In genomic region chr1:89842547-89843278, GRCh38 we compare ENCODE assay signal across 8 cellular contexts. TPM values are rescaled to one million over a fixed set of nuclear protein-coding genes. Genes with fewer than 3 reads are reported as not detected.
A peak's percentile ranks its signal among the peaks of the same experiment; 100 is the strongest.
DNase-seq lines count a peak whose midpoint lies in the region; ATAC-seq and TF ChIP-seq lines count a peak whose summit lies in the region.

No MANE protein-coding gene starts in this region.

- peak; percentile 45 for ATAC-seq in GM18867 (IDR thresholded peaks at IDR 0.05; ENCODE audit: unreplicated experiment)
- peak; percentile 29 for ATAC-seq in HG03060 (IDR thresholded peaks at IDR 0.05; ENCODE audit: low read depth, unreplicated experiment)

- H3K9me3 ChIP-seq in SJSA1 (replicated peaks): no peaks in the 10 kb centered on the region

- H3K27ac Mint-ChIP-seq in osteocyte (ENCODE audit: unreplicated experiment): peak overlapping the region; percentile 63

- TF ChIP-seq CTCF in AG10803 (conservative IDR thresholded peaks at IDR 0.05; ENCODE audit: low read length) (no peak), fibroblast of mammary gland (conservative IDR thresholded peaks at IDR 0.05; ENCODE audit: control insufficient read depth, insufficient read depth, low read depth, low read length) (no peak), osteocyte (IDR thresholded peaks at IDR 0.05) (no peak)

- H3K27me3 ChIP-seq in SJSA1 (replicated peaks): no peaks in the 10 kb centered on the region

- peak overlapping the region; percentile 61 for H3K27ac ChIP-seq in SJSA1

- peak overlapping the region; percentile 81 for H3K4me3 Mint-ChIP-seq in osteocyte (ENCODE audit: unreplicated experiment)

- no peaks in the 10 kb centered on the region for H3K27me3 Mint-ChIP-seq in osteocyte (ENCODE audit: unreplicated experiment)

- DNase-seq in AG10803 (ENCODE audit: low read depth) (peak; percentile 26), SJSA1 (ENCODE audit: low read depth in 1 of 2, low spot score in 2 of 2) (no peak), fibroblast of mammary gland (ENCODE audit: low read depth) (peak; percentile 27), osteocyte (ENCODE audit: extremely low spot score, unreplicated experiment) (no peak)
- DNase-seq in central memory CD4-positive, alpha-beta T cell: no peak
- no peak for DNase-seq in stimulated activated CD4-positive, alpha-beta T cell treated with anti-CD3 and anti-CD28 coated beads, Interleukin-4, amount 100 ng/mL, for 4 hours

- H3K36me3 ChIP-seq in SJSA1: peaks cover 12% of the 10 kb centered on the region; the same call in 1 of the 2 replicates

- H3K36me3 Mint-ChIP-seq in osteocyte (ENCODE audit: unreplicated experiment): peaks cover 3% of the 10 kb centered on the region

- no peaks in the 10 kb centered on the region for H3K9me3 Mint-ChIP-seq in osteocyte (ENCODE audit: unreplicated experiment)

- H3K4me3 ChIP-seq in AG10803 (ENCODE audit: low read length): peak overlapping the region; percentile 82
- H3K4me3 ChIP-seq in SJSA1: peak overlapping the region; percentile 83
- H3K4me3 ChIP-seq in fibroblast of mammary gland (ENCODE audit: control insufficient read depth, low read depth, low read length): peak overlapping the region; percentile 85

- H3K4me1 ChIP-seq in SJSA1 (replicated peaks): peaks cover 14% of the 10 kb centered on the region

- peaks cover 33% of the 10 kb centered on the region for H3K4me1 Mint-ChIP-seq in osteocyte (ENCODE audit: unreplicated experiment)

RNA-seq across cellular contexts. Expression of gene LRRC8D, which starts 21.9 kb away (rescaled TPM):
- 19.5 and 23.2 TPM in 2 replicates for total RNA-seq in SJSA1 (2014; rRNA removed; shearing (Covaris generic))
- 20.4 and 21.2 TPM in 2 replicates for total RNA-seq in osteocyte

Comparison
In these comparisons a context has a peak if more than half of its experiments do, and no peak if none do; other contexts are left out.
1. DNase-seq: peak in AG10803 (single experiment) and fibroblast of mammary gland (single experiment); none in SJSA1 (0 of 2), osteocyte (single experiment), central memory CD4-positive, alpha-beta T cell (single experiment) and stimulated activated CD4-positive, alpha-beta T cell treated with anti-CD3 and anti-CD28 coated beads, Interleukin-4, amount 100 ng/mL, for 4 hours (0 of 2).
2. Peak in every context shown above with its lines, with median percentiles within 50 percentile points of each other: H3K4me3 ChIP-seq.